In genomic region chr18:37764526-37764925, GRCh38 we compare ENCODE assay signal across 24 cellular contexts.
"Had no signal": no experiment of that assay in that cellular context is flagged by ENCODE, and none has a peak within 500 bp of the region (broad histone marks: within the 10 kb centered on the region; RNA-seq: fewer than 3 reads in every experiment).

No MANE protein-coding gene starts in this region.

- H3K4me3 ChIP-seq: ovary, psoas muscle, right lobe of liver, sigmoid colon, stomach, thoracic aorta, thyroid gland, tibial nerve, upper lobe of left lung, vagina had no signal

- H3K9me3 ChIP-seq: ovary, psoas muscle, right lobe of liver, sigmoid colon, thoracic aorta, thyroid gland, tibial nerve, upper lobe of left lung, vagina had no signal

- DNase-seq: nephron progenitor cell; occipital lobe; ovary; psoas muscle; right cardiac atrium; right lobe of liver; sigmoid colon; small intestine; stimulated activated CD4-positive, alpha-beta T cell treated with anti-CD3 and anti-CD28 coated beads, Interleukin-15, amount 100 ng/mL, for 24 hours; stimulated activated CD4-positive, alpha-beta T cell treated with anti-CD3 and anti-CD28 coated beads, Interleukin-2, amount 100 ng/mL, for 24 hours; stimulated activated CD4-positive, alpha-beta T cell treated with anti-CD3 and anti-CD28 coated beads, Interleukin-2, amount 100 ng/mL, for 48 hours; stimulated activated CD4-positive, alpha-beta T cell treated with anti-CD3 and anti-CD28 coated beads, Interleukin-4, amount 100 ng/mL, for 24 hours; stimulated activated naive B cell treated with anti-CD40 and anti-IgM and Interleukin-4, amounts not matched to agents 10 μg/mL and 1 μg/mL and 100 μg/mL, for 72 hours; stimulated activated naive CD4-positive, alpha-beta T cell treated with Interleukin-2 at 50 U/mL for 16 hours; stomach; thyroid gland; trophoblast cell; upper lobe of left lung had no signal

- H3K79me2 ChIP-seq: parathyroid adenoma had no signal

- ATAC-seq: natural killer cell treated with Interleukin-12 subunit alpha and Interleukin-12 subunit beta and Interleukin-15 and Interleukin-18, amount 100 ng/mL, for 72 hours; psoas muscle; right cardiac atrium; right lobe of liver; stimulated activated effector memory CD8-positive, alpha-beta T cell treated with anti-CD3 and anti-CD28 coated beads, Interleukin-12 subunit alpha, Interleukin-12 subunit beta, amount 100 ng/mL, for 72 hours; stimulated activated naive B cell treated with anti-CD40 and anti-IgM and Interleukin-4, amounts not matched to agents 10 μg/mL and 1 μg/mL and 100 μg/mL, for 72 hours had no signal

- H3K9ac ChIP-seq: parathyroid adenoma had no signal

- H3K27me3 ChIP-seq: ovary, right lobe of liver, sigmoid colon, stomach, thyroid gland, tibial nerve, upper lobe of left lung, vagina had no signal

- H3K27ac ChIP-seq: ovary, parathyroid adenoma, psoas muscle, right lobe of liver, sigmoid colon, stomach, thoracic aorta, thyroid gland, tibial nerve, upper lobe of left lung, vagina had no signal

- H3K36me3 ChIP-seq: ovary, right lobe of liver, sigmoid colon, stomach, thoracic aorta, thyroid gland, tibial nerve, upper lobe of left lung, vagina had no signal

- H2AFZ ChIP-seq: parathyroid adenoma had no signal

- H3K4me1 ChIP-seq: parathyroid adenoma, psoas muscle, right lobe of liver, sigmoid colon, stomach, thyroid gland, tibial nerve, upper lobe of left lung, vagina had no signal
